1 cellular context compared by ENCODE assay signal in the genomic region with DNA sequence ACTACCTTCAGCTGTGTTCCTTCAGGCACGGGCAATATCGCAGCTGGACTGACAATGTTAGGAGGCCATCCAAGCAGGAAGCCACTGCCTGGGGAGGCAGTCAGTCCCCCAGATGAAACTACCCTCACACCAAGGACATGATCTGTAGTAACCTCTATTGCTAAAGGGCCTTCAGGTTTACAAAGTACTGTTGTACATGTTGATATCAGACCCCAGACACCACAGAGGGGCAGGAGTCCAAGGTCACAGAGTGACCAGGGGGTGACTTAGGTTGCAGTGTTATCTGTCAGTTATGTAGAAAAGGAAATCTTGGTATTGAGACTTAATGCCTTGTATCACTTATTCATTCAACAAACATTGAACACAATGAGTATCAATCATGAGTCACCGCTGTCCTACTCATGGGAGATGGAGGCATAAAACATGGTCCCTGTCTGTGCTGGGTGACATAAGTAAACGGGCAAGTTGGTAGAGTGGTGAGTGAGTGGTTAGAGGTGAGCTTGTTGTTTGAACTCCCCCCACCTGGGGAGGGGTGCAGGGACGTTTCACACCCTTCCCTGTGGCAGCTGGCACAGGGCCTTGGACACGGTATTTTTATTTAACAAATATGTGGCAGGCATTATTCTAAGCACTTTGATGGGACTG.
TF ChIP-seq lines count a peak whose summit lies in the region.

No MANE protein-coding gene starts in this region.

TF ChIP-seq in GM23338, 12 proteins besides CTCF, POLR2A, EP300 and RAD21 (continued from another document):
- TF ChIP-seq, protein P1, sequence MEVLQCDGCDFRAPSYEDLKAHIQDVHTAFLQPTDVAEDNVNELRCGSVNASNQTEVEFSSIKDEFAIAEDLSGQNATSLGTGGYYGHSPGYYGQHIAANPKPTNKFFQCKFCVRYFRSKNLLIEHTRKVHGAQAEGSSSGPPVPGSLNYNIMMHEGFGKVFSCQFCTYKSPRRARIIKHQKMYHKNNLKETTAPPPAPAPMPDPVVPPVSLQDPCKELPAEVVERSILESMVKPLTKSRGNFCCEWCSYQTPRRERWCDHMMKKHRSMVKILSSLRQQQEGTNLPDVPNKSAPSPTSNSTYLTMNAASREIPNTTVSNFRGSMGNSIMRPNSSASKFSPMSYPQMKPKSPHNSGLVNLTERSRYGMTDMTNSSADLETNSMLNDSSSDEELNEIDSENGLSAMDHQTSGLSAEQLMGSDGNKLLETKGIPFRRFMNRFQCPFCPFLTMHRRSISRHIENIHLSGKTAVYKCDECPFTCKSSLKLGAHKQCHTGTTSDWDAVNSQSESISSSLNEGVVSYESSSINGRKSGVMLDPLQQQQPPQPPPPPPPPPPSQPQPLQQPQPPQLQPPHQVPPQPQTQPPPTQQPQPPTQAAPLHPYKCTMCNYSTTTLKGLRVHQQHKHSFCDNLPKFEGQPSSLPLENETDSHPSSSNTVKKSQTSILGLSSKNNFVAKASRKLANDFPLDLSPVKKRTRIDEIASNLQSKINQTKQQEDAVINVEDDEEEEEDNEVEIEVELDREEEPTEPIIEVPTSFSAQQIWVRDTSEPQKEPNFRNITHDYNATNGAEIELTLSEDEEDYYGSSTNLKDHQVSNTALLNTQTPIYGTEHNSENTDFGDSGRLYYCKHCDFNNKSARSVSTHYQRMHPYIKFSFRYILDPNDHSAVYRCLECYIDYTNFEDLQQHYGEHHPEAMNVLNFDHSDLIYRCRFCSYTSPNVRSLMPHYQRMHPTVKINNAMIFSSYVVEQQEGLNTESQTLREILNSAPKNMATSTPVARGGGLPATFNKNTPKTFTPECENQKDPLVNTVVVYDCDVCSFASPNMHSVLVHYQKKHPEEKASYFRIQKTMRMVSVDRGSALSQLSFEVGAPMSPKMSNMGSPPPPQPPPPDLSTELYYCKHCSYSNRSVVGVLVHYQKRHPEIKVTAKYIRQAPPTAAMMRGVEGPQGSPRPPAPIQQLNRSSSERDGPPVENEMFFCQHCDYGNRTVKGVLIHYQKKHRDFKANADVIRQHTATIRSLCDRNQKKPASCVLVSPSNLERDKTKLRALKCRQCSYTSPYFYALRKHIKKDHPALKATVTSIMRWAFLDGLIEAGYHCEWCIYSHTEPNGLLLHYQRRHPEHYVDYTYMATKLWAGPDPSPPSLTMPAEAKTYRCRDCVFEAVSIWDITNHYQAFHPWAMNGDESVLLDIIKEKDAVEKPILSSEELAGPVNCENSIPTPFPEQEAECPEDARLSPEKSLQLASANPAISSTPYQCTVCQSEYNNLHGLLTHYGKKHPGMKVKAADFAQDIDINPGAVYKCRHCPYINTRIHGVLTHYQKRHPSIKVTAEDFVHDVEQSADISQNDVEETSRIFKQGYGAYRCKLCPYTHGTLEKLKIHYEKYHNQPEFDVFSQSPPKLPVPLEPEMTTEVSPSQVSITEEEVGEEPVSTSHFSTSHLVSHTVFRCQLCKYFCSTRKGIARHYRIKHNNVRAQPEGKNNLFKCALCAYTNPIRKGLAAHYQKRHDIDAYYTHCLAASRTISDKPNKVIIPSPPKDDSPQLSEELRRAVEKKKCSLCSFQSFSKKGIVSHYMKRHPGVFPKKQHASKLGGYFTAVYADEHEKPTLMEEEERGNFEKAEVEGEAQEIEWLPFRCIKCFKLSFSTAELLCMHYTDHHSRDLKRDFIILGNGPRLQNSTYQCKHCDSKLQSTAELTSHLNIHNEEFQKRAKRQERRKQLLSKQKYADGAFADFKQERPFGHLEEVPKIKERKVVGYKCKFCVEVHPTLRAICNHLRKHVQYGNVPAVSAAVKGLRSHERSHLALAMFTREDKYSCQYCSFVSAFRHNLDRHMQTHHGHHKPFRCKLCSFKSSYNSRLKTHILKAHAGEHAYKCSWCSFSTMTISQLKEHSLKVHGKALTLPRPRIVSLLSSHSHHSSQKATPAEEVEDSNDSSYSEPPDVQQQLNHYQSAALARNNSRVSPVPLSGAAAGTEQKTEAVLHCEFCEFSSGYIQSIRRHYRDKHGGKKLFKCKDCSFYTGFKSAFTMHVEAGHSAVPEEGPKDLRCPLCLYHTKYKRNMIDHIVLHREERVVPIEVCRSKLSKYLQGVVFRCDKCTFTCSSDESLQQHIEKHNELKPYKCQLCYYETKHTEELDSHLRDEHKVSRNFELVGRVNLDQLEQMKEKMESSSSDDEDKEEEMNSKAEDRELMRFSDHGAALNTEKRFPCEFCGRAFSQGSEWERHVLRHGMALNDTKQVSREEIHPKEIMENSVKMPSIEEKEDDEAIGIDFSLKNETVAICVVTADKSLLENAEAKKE (CRISPR knock-in tag; IDR thresholded peaks at IDR 0.05): no peak
- TF ChIP-seq CREB1 (CRISPR knock-in tag; IDR thresholded peaks at IDR 0.05; ENCODE audit: low read depth): no peak
- no peak for TF ChIP-seq NANOG (IDR thresholded peaks at IDR 0.05; ENCODE audit: borderline replicate concordance)
- TF ChIP-seq, protein P2, sequence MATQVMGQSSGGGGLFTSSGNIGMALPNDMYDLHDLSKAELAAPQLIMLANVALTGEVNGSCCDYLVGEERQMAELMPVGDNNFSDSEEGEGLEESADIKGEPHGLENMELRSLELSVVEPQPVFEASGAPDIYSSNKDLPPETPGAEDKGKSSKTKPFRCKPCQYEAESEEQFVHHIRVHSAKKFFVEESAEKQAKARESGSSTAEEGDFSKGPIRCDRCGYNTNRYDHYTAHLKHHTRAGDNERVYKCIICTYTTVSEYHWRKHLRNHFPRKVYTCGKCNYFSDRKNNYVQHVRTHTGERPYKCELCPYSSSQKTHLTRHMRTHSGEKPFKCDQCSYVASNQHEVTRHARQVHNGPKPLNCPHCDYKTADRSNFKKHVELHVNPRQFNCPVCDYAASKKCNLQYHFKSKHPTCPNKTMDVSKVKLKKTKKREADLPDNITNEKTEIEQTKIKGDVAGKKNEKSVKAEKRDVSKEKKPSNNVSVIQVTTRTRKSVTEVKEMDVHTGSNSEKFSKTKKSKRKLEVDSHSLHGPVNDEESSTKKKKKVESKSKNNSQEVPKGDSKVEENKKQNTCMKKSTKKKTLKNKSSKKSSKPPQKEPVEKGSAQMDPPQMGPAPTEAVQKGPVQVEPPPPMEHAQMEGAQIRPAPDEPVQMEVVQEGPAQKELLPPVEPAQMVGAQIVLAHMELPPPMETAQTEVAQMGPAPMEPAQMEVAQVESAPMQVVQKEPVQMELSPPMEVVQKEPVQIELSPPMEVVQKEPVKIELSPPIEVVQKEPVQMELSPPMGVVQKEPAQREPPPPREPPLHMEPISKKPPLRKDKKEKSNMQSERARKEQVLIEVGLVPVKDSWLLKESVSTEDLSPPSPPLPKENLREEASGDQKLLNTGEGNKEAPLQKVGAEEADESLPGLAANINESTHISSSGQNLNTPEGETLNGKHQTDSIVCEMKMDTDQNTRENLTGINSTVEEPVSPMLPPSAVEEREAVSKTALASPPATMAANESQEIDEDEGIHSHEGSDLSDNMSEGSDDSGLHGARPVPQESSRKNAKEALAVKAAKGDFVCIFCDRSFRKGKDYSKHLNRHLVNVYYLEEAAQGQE (IDR thresholded peaks at IDR 0.05; ENCODE audit: unreplicated experiment): no peak
- TF ChIP-seq STAT1 (IDR thresholded peaks at IDR 0.05; ENCODE audit: unreplicated experiment): no peak
- no peak for TF ChIP-seq ZNF114 (CRISPR knock-in tag; IDR thresholded peaks at IDR 0.05)
- TF ChIP-seq JUNB (IDR thresholded peaks at IDR 0.05; ENCODE audit: unreplicated experiment): no peak
- no peak for TF ChIP-seq EZH2phosphoT487 (IDR thresholded peaks at IDR 0.05; ENCODE audit: unreplicated experiment)
- TF ChIP-seq EZH2 (IDR thresholded peaks at IDR 0.05; ENCODE audit: low read depth, unreplicated experiment): no peak
- TF ChIP-seq ZNF331 (CRISPR knock-in tag; IDR thresholded peaks at IDR 0.05; ENCODE audit: low read depth): no peak
